In genomic region chr1:210347112-210347511, GRCh38 we compare ENCODE assay signal across 1 cellular context.
TF ChIP-seq lines count a peak whose summit lies in the region.

No MANE protein-coding gene starts in this region.

TF ChIP-seq in HEK293, 187 proteins besides CTCF, POLR2A, EP300 and RAD21 (continued from another document and continues in another):
- peak; percentile 88; the same call in 1 of the 2 replicates for TF ChIP-seq ZNF639 (tag by site-specific recombination; IDR thresholded peaks at IDR 0.05)
- no peak for TF ChIP-seq KLF9 (tag by site-specific recombination; IDR thresholded peaks at IDR 0.05; ENCODE audit: low read depth)
- TF ChIP-seq, protein P1, sequence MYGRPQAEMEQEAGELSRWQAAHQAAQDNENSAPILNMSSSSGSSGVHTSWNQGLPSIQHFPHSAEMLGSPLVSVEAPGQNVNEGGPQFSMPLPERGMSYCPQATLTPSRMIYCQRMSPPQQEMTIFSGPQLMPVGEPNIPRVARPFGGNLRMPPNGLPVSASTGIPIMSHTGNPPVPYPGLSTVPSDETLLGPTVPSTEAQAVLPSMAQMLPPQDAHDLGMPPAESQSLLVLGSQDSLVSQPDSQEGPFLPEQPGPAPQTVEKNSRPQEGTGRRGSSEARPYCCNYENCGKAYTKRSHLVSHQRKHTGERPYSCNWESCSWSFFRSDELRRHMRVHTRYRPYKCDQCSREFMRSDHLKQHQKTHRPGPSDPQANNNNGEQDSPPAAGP (tag by site-specific recombination; IDR thresholded peaks at IDR 0.05) = peak; percentile 43; the same call in 1 of the 2 replicates
- TF ChIP-seq ZNF600 (tag by site-specific recombination; IDR thresholded peaks at IDR 0.05) = peak; percentile 45
- no peak for TF ChIP-seq ZNF140 (tag by site-specific recombination; IDR thresholded peaks at IDR 0.05)
- peak; percentile 16; the same call in 1 of the 2 replicates for TF ChIP-seq ZNF341 (tag by site-specific recombination; IDR thresholded peaks at IDR 0.05; ENCODE audit: low read depth)
- no peak for TF ChIP-seq ZNF747 (tag by site-specific recombination; IDR thresholded peaks at IDR 0.05)
- 0 out of 2 replicates have a peak, but pooled peaks have one; percentile 24 for TF ChIP-seq SP2 (tag by site-specific recombination; IDR thresholded peaks at IDR 0.05)
- TF ChIP-seq ZFP69B (tag by site-specific recombination; IDR thresholded peaks at IDR 0.05) = 0 out of 2 replicates have a peak, but pooled peaks have one; percentile 52
- peak; percentile 80 for TF ChIP-seq ZNF692 (tag by site-specific recombination; IDR thresholded peaks at IDR 0.05)
- TF ChIP-seq PRDM10 (tag by site-specific recombination; IDR thresholded peaks at IDR 0.05) = peak; percentile 45; the same call in 1 of the 2 replicates
- TF ChIP-seq GLI4 (tag by site-specific recombination; IDR thresholded peaks at IDR 0.05) = no peak
- TF ChIP-seq ZNF362 (tag by site-specific recombination; IDR thresholded peaks at IDR 0.05) = peak; percentile 98
- TF ChIP-seq, protein P2, sequence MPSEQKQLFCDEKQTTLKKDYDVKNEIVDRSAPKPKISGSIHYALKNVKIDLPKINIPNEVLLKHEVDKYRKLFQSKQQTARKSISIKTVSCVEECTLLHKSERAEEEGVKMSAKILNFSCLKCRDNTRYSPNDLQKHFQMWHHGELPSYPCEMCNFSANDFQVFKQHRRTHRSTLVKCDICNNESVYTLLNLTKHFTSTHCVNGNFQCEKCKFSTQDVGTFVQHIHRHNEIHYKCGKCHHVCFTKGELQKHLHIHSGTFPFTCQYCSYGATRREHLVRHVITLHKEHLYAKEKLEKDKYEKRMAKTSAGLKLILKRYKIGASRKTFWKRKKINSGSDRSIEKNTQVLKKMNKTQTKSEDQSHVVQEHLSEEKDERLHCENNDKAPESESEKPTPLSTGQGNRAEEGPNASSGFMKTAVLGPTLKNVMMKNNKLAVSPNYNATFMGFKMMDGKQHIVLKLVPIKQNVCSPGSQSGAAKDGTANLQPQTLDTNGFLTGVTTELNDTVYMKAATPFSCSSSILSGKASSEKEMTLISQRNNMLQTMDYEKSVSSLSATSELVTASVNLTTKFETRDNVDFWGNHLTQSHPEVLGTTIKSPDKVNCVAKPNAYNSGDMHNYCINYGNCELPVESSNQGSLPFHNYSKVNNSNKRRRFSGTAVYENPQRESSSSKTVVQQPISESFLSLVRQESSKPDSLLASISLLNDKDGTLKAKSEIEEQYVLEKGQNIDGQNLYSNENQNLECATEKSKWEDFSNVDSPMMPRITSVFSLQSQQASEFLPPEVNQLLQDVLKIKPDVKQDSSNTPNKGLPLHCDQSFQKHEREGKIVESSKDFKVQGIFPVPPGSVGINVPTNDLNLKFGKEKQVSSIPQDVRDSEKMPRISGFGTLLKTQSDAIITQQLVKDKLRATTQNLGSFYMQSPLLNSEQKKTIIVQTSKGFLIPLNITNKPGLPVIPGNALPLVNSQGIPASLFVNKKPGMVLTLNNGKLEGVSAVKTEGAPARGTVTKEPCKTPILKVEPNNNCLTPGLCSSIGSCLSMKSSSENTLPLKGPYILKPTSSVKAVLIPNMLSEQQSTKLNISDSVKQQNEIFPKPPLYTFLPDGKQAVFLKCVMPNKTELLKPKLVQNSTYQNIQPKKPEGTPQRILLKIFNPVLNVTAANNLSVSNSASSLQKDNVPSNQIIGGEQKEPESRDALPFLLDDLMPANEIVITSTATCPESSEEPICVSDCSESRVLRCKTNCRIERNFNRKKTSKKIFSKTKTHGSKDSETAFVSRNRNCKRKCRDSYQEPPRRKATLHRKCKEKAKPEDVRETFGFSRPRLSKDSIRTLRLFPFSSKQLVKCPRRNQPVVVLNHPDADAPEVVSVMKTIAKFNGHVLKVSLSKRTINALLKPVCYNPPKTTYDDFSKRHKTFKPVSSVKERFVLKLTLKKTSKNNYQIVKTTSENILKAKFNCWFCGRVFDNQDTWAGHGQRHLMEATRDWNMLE (tag by site-specific recombination; conservative IDR thresholded peaks at IDR 0.05; ENCODE audit: low read depth) = peak; percentile 43; the same call in 1 of the 2 replicates
- TF ChIP-seq ZNF184 (tag by site-specific recombination; IDR thresholded peaks at IDR 0.05) = 0 out of 2 replicates have a peak, but pooled peaks have one; percentile 22
- peak; percentile 96 for TF ChIP-seq ZNF629 (tag by site-specific recombination; IDR thresholded peaks at IDR 0.05)
- peak; percentile 33; the same call in 1 of the 2 replicates for TF ChIP-seq SP3 (tag by site-specific recombination; IDR thresholded peaks at IDR 0.05)
- TF ChIP-seq, protein P3, sequence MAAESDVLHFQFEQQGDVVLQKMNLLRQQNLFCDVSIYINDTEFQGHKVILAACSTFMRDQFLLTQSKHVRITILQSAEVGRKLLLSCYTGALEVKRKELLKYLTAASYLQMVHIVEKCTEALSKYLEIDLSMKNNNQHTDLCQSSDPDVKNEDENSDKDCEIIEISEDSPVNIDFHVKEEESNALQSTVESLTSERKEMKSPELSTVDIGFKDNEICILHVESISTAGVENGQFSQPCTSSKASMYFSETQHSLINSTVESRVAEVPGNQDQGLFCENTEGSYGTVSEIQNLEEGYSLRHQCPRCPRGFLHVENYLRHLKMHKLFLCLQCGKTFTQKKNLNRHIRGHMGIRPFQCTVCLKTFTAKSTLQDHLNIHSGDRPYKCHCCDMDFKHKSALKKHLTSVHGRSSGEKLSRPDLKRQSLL (tag by site-specific recombination; IDR thresholded peaks at IDR 0.05) = no peak
- TF ChIP-seq ZNF2 (tag by site-specific recombination; IDR thresholded peaks at IDR 0.05) = 0 out of 2 replicates have a peak, but pooled peaks have one; percentile 31
- peak; percentile 55; the same call in 1 of the 2 replicates for TF ChIP-seq KLF16 (tag by site-specific recombination; IDR thresholded peaks at IDR 0.05)
- peak; percentile 97 for TF ChIP-seq ZNF366 (tag by site-specific recombination; conservative IDR thresholded peaks at IDR 0.05)
- peak; percentile 71 for TF ChIP-seq WT1 (tag by site-specific recombination; IDR thresholded peaks at IDR 0.05)
- peak; percentile 73; the same call in 1 of the 2 replicates for TF ChIP-seq KLF10 (tag by site-specific recombination; IDR thresholded peaks at IDR 0.05)
- peak; percentile 64 for TF ChIP-seq ZNF580 (tag by site-specific recombination; IDR thresholded peaks at IDR 0.05)
- TF ChIP-seq ZNF391 (tag by site-specific recombination; IDR thresholded peaks at IDR 0.05; ENCODE audit: borderline replicate concordance, low read depth) = 0 out of 2 replicates have a peak, but pooled peaks have one; percentile 75
- TF ChIP-seq HIC1 (tag by site-specific recombination; IDR thresholded peaks at IDR 0.05) = no peak
- TF ChIP-seq ZBTB21 (tag by site-specific recombination; IDR thresholded peaks at IDR 0.05) = peak; percentile 91
- peak; percentile 92 for TF ChIP-seq ZNF398 (tag by site-specific recombination; IDR thresholded peaks at IDR 0.05)
- no peak for TF ChIP-seq ZNF585B (tag by site-specific recombination; IDR thresholded peaks at IDR 0.05)
- no peak for TF ChIP-seq ZNF354C (tag by site-specific recombination; IDR thresholded peaks at IDR 0.05; ENCODE audit: borderline replicate concordance, low read depth)
- TF ChIP-seq, protein P4, sequence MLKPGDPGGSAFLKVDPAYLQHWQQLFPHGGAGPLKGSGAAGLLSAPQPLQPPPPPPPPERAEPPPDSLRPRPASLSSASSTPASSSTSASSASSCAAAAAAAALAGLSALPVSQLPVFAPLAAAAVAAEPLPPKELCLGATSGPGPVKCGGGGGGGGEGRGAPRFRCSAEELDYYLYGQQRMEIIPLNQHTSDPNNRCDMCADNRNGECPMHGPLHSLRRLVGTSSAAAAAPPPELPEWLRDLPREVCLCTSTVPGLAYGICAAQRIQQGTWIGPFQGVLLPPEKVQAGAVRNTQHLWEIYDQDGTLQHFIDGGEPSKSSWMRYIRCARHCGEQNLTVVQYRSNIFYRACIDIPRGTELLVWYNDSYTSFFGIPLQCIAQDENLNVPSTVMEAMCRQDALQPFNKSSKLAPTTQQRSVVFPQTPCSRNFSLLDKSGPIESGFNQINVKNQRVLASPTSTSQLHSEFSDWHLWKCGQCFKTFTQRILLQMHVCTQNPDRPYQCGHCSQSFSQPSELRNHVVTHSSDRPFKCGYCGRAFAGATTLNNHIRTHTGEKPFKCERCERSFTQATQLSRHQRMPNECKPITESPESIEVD (tag by site-specific recombination; IDR thresholded peaks at IDR 0.05) = peak; percentile 96
- TF ChIP-seq KLF7 (tag by site-specific recombination; IDR thresholded peaks at IDR 0.05; ENCODE audit: borderline replicate concordance) = no peak
- no peak for TF ChIP-seq ZFP41 (tag by site-specific recombination; IDR thresholded peaks at IDR 0.05; ENCODE audit: borderline replicate concordance)
